Comparison of ENCODE assay signal across 8 cellular contexts in genomic region chr9:128275198-128276007, GRCh38. TPM values are rescaled to one million over a fixed set of nuclear protein-coding genes. Genes with fewer than 3 reads are reported as not detected.
DNase-seq lines count a peak whose midpoint lies in the region; ATAC-seq and TF ChIP-seq lines count a peak whose summit lies in the region.

TSS of gene GOLGA2 (minus strand) at chr9:128276007. CDS start at chr9:128275976, 31 bp downstream.

- peak within 1 kb of the TSS; percentile 98 for H3K4me3 Mint-ChIP-seq in CD4-positive, alpha-beta T cell

- DNase-seq in CD4-positive, alpha-beta T cell = no peak
- DNase-seq in SK-N-SH (peak; percentile 86), mesenteric fat pad (ENCODE audit: low spot score) (no peak), upper lobe of left lung (peak; percentile 27 to 88), NCI-H2029 treated with DMSO at 0.1 percent for 48 hours (lab: John Stamatoyannopoulos, UW) (no peak)

- H3K36me3 Mint-ChIP-seq in CD4-positive, alpha-beta T cell (ENCODE audit: low read depth) = peaks cover 56% of the 10 kb centered on the region

- H3K27me3 Mint-ChIP-seq in CD4-positive, alpha-beta T cell = no peaks in the 10 kb centered on the region

- intact Hi-C loops in CD4-positive, alpha-beta T cell (cut with DNase I, micrococcal nuclease) = loop anchor here in 1 of 2 experiments (1.0 to 5.0 kb wide), 8 partner anchors 25 to 752 kb away; partner anchors contain the start of genes BBLN, COQ4, DNM1 and ODF2

- no peak for TF ChIP-seq EP300 in SK-N-SH (IDR thresholded peaks at IDR 0.05; ENCODE audit: borderline replicate concordance in 1 of 2, low read depth in 1 of 2, low read length in 1 of 2)
- TF ChIP-seq EP300 in upper lobe of left lung (IDR thresholded peaks at IDR 0.05) = no peak

- no peak for TF ChIP-seq RAD21 in SK-N-SH (IDR thresholded peaks at IDR 0.05; ENCODE audit: low read length)

- peak within 1 kb of the TSS; percentile 97 for H3K4me2 ChIP-seq in SK-N-SH

- H3K9me2 ChIP-seq in SK-N-SH = no peaks in the 10 kb centered on the region

- peak within 1 kb of the TSS; percentile 88 for H3K27ac Mint-ChIP-seq in CD4-positive, alpha-beta T cell

- 1% methylated on average over 17 of the region's 57 CpGs for WGBS in SK-N-SH (ENCODE audit: low lambda C conversion rate)
- WGBS in upper lobe of left lung, 2 donors = 1 to 2% methylated on average over 25 to 37 of the region's 57 CpGs

- peaks cover 19% of the 10 kb centered on the region; the same call in 1 of the 2 replicates for H4K20me1 ChIP-seq in SK-N-SH (ENCODE audit: insufficient read depth)

- H3K4me3 ChIP-seq in SK-N-SH (ENCODE audit: low read depth in 2 of 2, low read length in 1 of 2) (peak within 1 kb of the TSS; percentile 85 to 90), upper lobe of left lung (peak within 1 kb of the TSS; percentile 71 to 98 (median 84))

- no peaks in the 10 kb centered on the region for H3F3A ChIP-seq in SK-N-SH (replicated peaks; ENCODE audit: insufficient read depth)

- peak within 1 kb of the TSS; percentile 91 for H2AFZ ChIP-seq in SK-N-SH (ENCODE audit: low read depth)

- no peaks in the 10 kb centered on the region for H3K9me3 ChIP-seq in CD4-positive, alpha-beta T cell (ENCODE audit: control insufficient read depth, low read length)
- no peaks in the 10 kb centered on the region for H3K9me3 ChIP-seq in SK-N-SH
- no peaks in the 10 kb centered on the region for H3K9me3 ChIP-seq in upper lobe of left lung

- TF ChIP-seq CTCF in CD4-positive, alpha-beta T cell (IDR thresholded peaks at IDR 0.05) = no peak
- TF ChIP-seq CTCF in SK-N-SH (IDR thresholded peaks at IDR 0.05) (no peak), upper lobe of left lung (IDR thresholded peaks at IDR 0.05) (no peak)

- peaks cover 61% of the 10 kb centered on the region for H3K79me2 ChIP-seq in SK-N-SH (ENCODE audit: insufficient read depth)

- ATAC-seq in CD4-positive, alpha-beta T cell (ENCODE audit: poor library complexity) = peak; percentile 45
- ATAC-seq in GM18873 (IDR thresholded peaks at IDR 0.05; ENCODE audit: low FRiP score, unreplicated experiment) (peak; percentile 35), HG03060 (IDR thresholded peaks at IDR 0.05; ENCODE audit: low read depth, unreplicated experiment) (peak; percentile 21), upper lobe of left lung (ENCODE audit: low FRiP score in 2 of 2) (peak; percentile 72 to 87)

- peaks cover 26 to 36% of the 10 kb centered on the region in 2 experiments for H3K36me3 ChIP-seq in SK-N-SH (replicated peaks in 1 of 2; ENCODE audit: control insufficient read depth in 1 of 2, insufficient read depth in 2 of 2, low read length in 1 of 2)
- peaks cover 6 to 32% (median 15%) of the 10 kb centered on the region in 4 donors for H3K36me3 ChIP-seq in upper lobe of left lung

- no peak for TF ChIP-seq POLR2A in upper lobe of left lung (IDR thresholded peaks at IDR 0.05)

- no peaks in the 10 kb centered on the region for H3K27me3 ChIP-seq in CD4-positive, alpha-beta T cell (ENCODE audit: control insufficient read depth, insufficient read depth, low read length)
- no peaks in the 10 kb centered on the region for H3K27me3 ChIP-seq in SK-N-SH (ENCODE audit: insufficient read depth)
- H3K27me3 ChIP-seq in upper lobe of left lung = no peaks in the 10 kb centered on the region

- POLR2A ChIA-PET in CD4-positive, alpha-beta T cell (lab: Charles Lee) = interaction anchor here (0.6 to 1.2 kb wide), 15 partner anchors 13 to 753 kb away, joined by 3 to 29 read pairs (median 4); partner anchors contain the start of genes BBLN, DOLK, NUP188 and SH3GLB2
- POLR2A ChIA-PET in SK-N-SH (lab: Yijun Ruan, JAX) = interaction anchor here (0.5 to 1.0 kb wide), 5 partner anchors 9 to 85 kb away, joined by 3 to 4 read pairs (median 3); no protein-coding TSS in a partner anchor

- CTCF ChIA-PET in CD4-positive, alpha-beta T cell (lab: Charles Lee) = interaction anchor here (0.9 to 1.0 kb wide), 3 partner anchors 20 to 66 kb away, joined by 3 read pairs; no protein-coding TSS in a partner anchor
- CTCF ChIA-PET in SK-N-SH (lab: Yijun Ruan, JAX) = interaction anchor here (0.8 to 1.0 kb wide), 2 partner anchors 20 to 82 kb away, joined by 3 to 4 read pairs; no protein-coding TSS in a partner anchor

- H3K9ac ChIP-seq in SK-N-SH = peak within 1 kb of the TSS; percentile 98

- no peaks in the 10 kb centered on the region for H3K9me3 Mint-ChIP-seq in CD4-positive, alpha-beta T cell

- peak within 1 kb of the TSS; percentile 70 for H3K27ac ChIP-seq in CD4-positive, alpha-beta T cell (ENCODE audit: low read depth, low read length)
- peak within 1 kb of the TSS; percentile 75 to 91 for H3K27ac ChIP-seq in SK-N-SH (ENCODE audit: low read depth in 2 of 2, low read length in 1 of 2)
- peak within 1 kb of the TSS; percentile 79 to 95 (median 92) for H3K27ac ChIP-seq in upper lobe of left lung

- in situ Hi-C loops in endometrial microvascular endothelial cells (cut with HindIII; ENCODE audit: inconsistent ontology term, low pct_unique_long_range_greater_than_20kb, low sequenced_read_pairs) = no loop called here

- H3K4me1 ChIP-seq in SK-N-SH (ENCODE audit: control insufficient read depth in 1 of 2, insufficient read depth in 2 of 2, low read depth in 1 of 2, low read length in 1 of 2) = peaks cover 0 to 15% of the 10 kb centered on the region in 2 experiments; a peak in 1 of 4 replicates
- peaks cover 33 to 50% (median 35%) of the 10 kb centered on the region in 4 donors for H3K4me1 ChIP-seq in upper lobe of left lung

- peaks cover 36% of the 10 kb centered on the region for H3K4me1 Mint-ChIP-seq in CD4-positive, alpha-beta T cell (ENCODE audit: low read depth)

TF ChIP-seq in SK-N-SH, 30 proteins besides CTCF, POLR2A, EP300 and RAD21:
- no peak for TF ChIP-seq TAF1 (IDR thresholded peaks at IDR 0.05; ENCODE audit: borderline replicate concordance, low read depth, low read length)
- TF ChIP-seq CHD2 (IDR thresholded peaks at IDR 0.05; ENCODE audit: low read length, partially characterized antibody) = peak; percentile 55
- 0 out of 2 replicates have a peak, but pooled peaks have one; percentile 53 for TF ChIP-seq MXI1 (IDR thresholded peaks at IDR 0.05; ENCODE audit: low read depth, low read length)
- no peak for TF ChIP-seq IRF3 (IDR thresholded peaks at IDR 0.05; ENCODE audit: low read depth, low read length)
- TF ChIP-seq YY1 (IDR thresholded peaks at IDR 0.05; ENCODE audit: low read depth) = no peak
- peak; percentile 45; the same call in 1 of the 2 replicates for TF ChIP-seq SIN3A (IDR thresholded peaks at IDR 0.05; ENCODE audit: borderline replicate concordance, low read depth, low read length)
- no peak for TF ChIP-seq MAX (IDR thresholded peaks at IDR 0.05; ENCODE audit: low read depth)
- no peak for TF ChIP-seq USF2 (IDR thresholded peaks at IDR 0.05; ENCODE audit: borderline replicate concordance, low read depth, low read length)
- no peak for TF ChIP-seq MEF2A (IDR thresholded peaks at IDR 0.05; ENCODE audit: borderline replicate concordance, low read depth)
- TF ChIP-seq RFX5 (IDR thresholded peaks at IDR 0.05; ENCODE audit: low read length) = no peak
- TF ChIP-seq FOXM1 (IDR thresholded peaks at IDR 0.05; ENCODE audit: low read depth) = no peak
- TF ChIP-seq PBX3 (IDR thresholded peaks at IDR 0.05) = no peak
- no peak for TF ChIP-seq TCF12 (IDR thresholded peaks at IDR 0.05)
TF ChIP-seq in SK-N-SH: peak in this region for 3.

RNA-seq across cellular contexts. Expression of gene GOLGA2, which starts in this region (rescaled TPM):
- total RNA-seq in CD4-positive, alpha-beta T cell = 10 to 100 TPM; 44.3 to 48.3 TPM
- 103 and 120 TPM in 2 replicates for polyA plus RNA-seq in SK-N-SH (2012; rRNA removed)
- 84.7 and 98.3 TPM in 2 replicates for polyA plus RNA-seq in SK-N-SH (2012; cell fraction: cytosol; rRNA removed)
- 156 and 170 TPM in 2 replicates for polyA plus RNA-seq in SK-N-SH (2012; cell fraction: nucleus; rRNA removed)
- 60.6 TPM for total RNA-seq in endometrial microvascular endothelial cells (ENCODE audit: inconsistent ontology term)
- 130 TPM for total RNA-seq in mesenteric fat pad
- 100 to 1,000 TPM in 2 of 6 donors, 10 to 100 TPM in 4; 78.4 to 138 (median 93.8) TPM for total RNA-seq in upper lobe of left lung

Comparison
In these comparisons a context has a peak if more than half of its experiments do, and no peak if none do; other contexts are left out.
1. ATAC-seq: peak in every context shown above with its lines; median percentile 80 in upper lobe of left lung; 45 in CD4-positive, alpha-beta T cell; 35 in GM18873; 21 in HG03060.
2. DNase-seq: peak in SK-N-SH (single experiment) and upper lobe of left lung (2 of 2); none in CD4-positive, alpha-beta T cell (0 of 10), mesenteric fat pad (single experiment) and NCI-H2029 treated with DMSO at 0.1 percent for 48 hours (single experiment).
3. Peak in every context shown above with its lines, with median percentiles within 50 percentile points of each other: H3K27ac ChIP-seq.